19 cellular contexts compared by ENCODE assay signal in genomic region chr14:81727243-81727642, GRCh38.
A peak's percentile ranks its signal among the peaks of the same experiment; 100 is the strongest.
DNase-seq lines count a peak whose midpoint lies in the region; ATAC-seq and TF ChIP-seq lines count a peak whose summit lies in the region.
"Had no signal": no experiment of that assay in that cellular context is flagged by ENCODE, and none has a peak within 500 bp of the region (broad histone marks: within the 10 kb centered on the region; RNA-seq: fewer than 3 reads in every experiment).

No MANE protein-coding gene starts in this region.

- no peak for ATAC-seq in GM18517 (IDR thresholded peaks at IDR 0.05; ENCODE audit: unreplicated experiment)
- ATAC-seq: activated T-cell treated with anti-CD3 and anti-CD28 coated beads, Interleukin-2, amount 50 U/mL, for 72 hours; stimulated activated memory B cell treated with anti-CD40 and anti-IgM and Interleukin-4, amounts not matched to agents 10 μg/mL and 1 μg/mL and 100 μg/mL, for 72 hours; upper lobe of right lung had no signal

- no peak for TF ChIP-seq CTCF in adrenal gland (IDR thresholded peaks at IDR 0.05)
- TF ChIP-seq CTCF in GM10266 (IDR thresholded peaks at IDR 0.05; ENCODE audit: control insufficient read depth, insufficient read depth, low read depth, missing control alignments): no peak

- no peak overlapping the region for H3K27ac ChIP-seq in adrenal gland
- H3K27ac ChIP-seq: esophagus muscularis mucosa, upper lobe of right lung had no signal

- DNase-seq in NCI-H82 (lab: John Stamatoyannopoulos, UW) (peak; percentile 54), NCI-H82 treated with DMSO at 0.1 percent for 48 hours (lab: John Stamatoyannopoulos, UW; ENCODE audit: unreplicated experiment) (no peak), adrenal gland (peak; percentile 24 to 76 (median 46)), left kidney (ENCODE audit: low read depth, low spot score) (peak; percentile 56), HuH-7.5 (ENCODE audit: low spot score) (no peak), GM10266 (ENCODE audit: extremely low spot score) (no peak)
- DNase-seq in activated CD4-positive, alpha-beta T cell treated with anti-CD3 and anti-CD28 coated beads for 4 hours: no peak
- DNase-seq: activated CD4-positive, alpha-beta T cell treated with anti-CD3 and anti-CD28 coated beads, Interleukin-2, amount 10 ng/mL, durations not matched to agents 7 days and 5 days; activated T-cell treated with anti-CD3 and anti-CD28 coated beads, Interleukin-2, amount 50 U/mL, for 72 hours; dermis blood vessel endothelial cell; GOT3; MV-4-11; NK-92 treated with Interleukin-12 subunit alpha and Interleukin-12 subunit beta, amount 100 ng/mL, for 24 hours; SHP77; upper lobe of right lung had no signal

- no peak overlapping the region for H3K4me3 ChIP-seq in adrenal gland
- H3K4me3 ChIP-seq: esophagus muscularis mucosa, lung, upper lobe of right lung had no signal

- no peaks in the 10 kb centered on the region for H3K9me3 ChIP-seq in adrenal gland (replicated peaks in 1 of 3)
- H3K9me3 ChIP-seq: esophagus muscularis mucosa, upper lobe of right lung had no signal

- TF ChIP-seq POLR2A in adrenal gland (IDR thresholded peaks at IDR 0.05): no peak

- no peaks in the 10 kb centered on the region for H3K4me1 ChIP-seq in adrenal gland (replicated peaks in 1 of 2)
- H3K4me1 ChIP-seq: esophagus muscularis mucosa, upper lobe of right lung had no signal

- no peaks in the 10 kb centered on the region for H3K27me3 ChIP-seq in adrenal gland
- H3K27me3 ChIP-seq: esophagus muscularis mucosa, upper lobe of right lung had no signal

- H3K36me3 ChIP-seq in adrenal gland (replicated peaks in 1 of 2): no peaks in the 10 kb centered on the region
- H3K36me3 ChIP-seq: esophagus muscularis mucosa, upper lobe of right lung had no signal

- WGBS in adrenal gland, 4 donors: 5 to 13% (median 9%) methylated on average over 2 of the region's 2 CpGs

- intact Hi-C loops in adrenal gland (cut with DNase I): no loop called here

Comparison
In these comparisons a context has a peak if more than half of its experiments do, and no peak if none do; other contexts are left out.
1. DNase-seq: peak in NCI-H82 (single experiment), adrenal gland (7 of 7) and left kidney (single experiment); none in NCI-H82 treated with DMSO at 0.1 percent for 48 hours (single experiment), HuH-7.5 (single experiment), activated CD4-positive, alpha-beta T cell treated with anti-CD3 and anti-CD28 coated beads for 4 hours (0 of 2) and GM10266 (single experiment).